Comparison of ENCODE assay signal across 8 cellular contexts in genomic region chr14:99562848-99563748, GRCh38. TPM values are rescaled to one million over a fixed set of nuclear protein-coding genes. Genes with fewer than 3 reads are reported as not detected.
A peak's percentile ranks its signal among the peaks of the same experiment; 100 is the strongest.
DNase-seq lines count a peak whose midpoint lies in the region; ATAC-seq and TF ChIP-seq lines count a peak whose summit lies in the region.

No MANE protein-coding gene starts in this region.

- H3K4me3 ChIP-seq in IMR-90 (ENCODE audit: insufficient read depth, low read depth, low read length) (no peak overlapping the region), heart left ventricle (no peak overlapping the region)

- H2BK15ac ChIP-seq in IMR-90 (ENCODE audit: low read depth, low read length) = no peak overlapping the region

- peak overlapping the region in 1 of 2 experiments; percentile 6; a peak in 1 of 4 replicates for H4K8ac ChIP-seq in IMR-90 (ENCODE audit: low read depth in 2 of 2, low read length in 2 of 2)

- intact Hi-C loops in IMR-90 (cut with micrococcal nuclease) = loop anchor here (1.0 kb wide), 1 partner anchor 42 kb away; no protein-coding TSS in a partner anchor
- intact Hi-C loops in heart left ventricle (cut with DNase I) = loop anchor here in 5 of 10 donors (2.0 to 5.0 kb wide), 4 partner anchors 36 to 64 kb away; partner anchors contain the start of gene CCDC85C (in 2 of the 5)

- H4K20me1 ChIP-seq in IMR-90 (ENCODE audit: insufficient read depth, low read length) = peaks cover 68% of the 10 kb centered on the region

- peaks cover 16% of the 10 kb centered on the region; the same call in 1 of the 2 replicates for H3K9me1 ChIP-seq in IMR-90 (ENCODE audit: insufficient read depth, low read length)

- H2BK20ac ChIP-seq in IMR-90 (ENCODE audit: low read depth, low read length) = no peak overlapping the region

- H2BK5ac ChIP-seq in IMR-90 (ENCODE audit: low read depth, low read length, poor library complexity, severe bottlenecking) = no peak overlapping the region

- dilution Hi-C loops in IMR-90 (cut with HindIII; ENCODE audit: low sequenced_read_pairs, unreplicated experiment) = no loop called here

- no peak overlapping the region for H4K91ac ChIP-seq in IMR-90 (ENCODE audit: insufficient read depth, low read depth, low read length)

- H4K5ac ChIP-seq in IMR-90 (ENCODE audit: low read depth, low read length) = no peak overlapping the region

- ATAC-seq in IMR-90 (ENCODE audit: low read depth) (peak; percentile 73), heart left ventricle (peak; percentile 73 to 83 (median 76)), HG03045 (IDR thresholded peaks at IDR 0.05; ENCODE audit: unreplicated experiment) (no peak)

- no peak overlapping the region for H3K18ac ChIP-seq in IMR-90 (ENCODE audit: low read depth, low read length)

- H3K4me2 ChIP-seq in IMR-90 (ENCODE audit: low read depth, low read length) = no peak overlapping the region; the same call in 1 of the 2 replicates

- H3K56ac ChIP-seq in IMR-90 (ENCODE audit: extremely low read depth, insufficient read depth, low read length) = no peak overlapping the region

- CTCF ChIA-PET in IMR-90 (lab: Yijun Ruan, JAX) = no interaction called here

- no peak overlapping the region for H2AK9ac ChIP-seq in IMR-90 (replicated peaks; ENCODE audit: low read depth, low read length, poor library complexity)

- POLR2A ChIA-PET in IMR-90 (lab: Charles Lee; ENCODE audit: unreplicated experiment) = no interaction called here

- DNase-seq in IMR-90 = peak; percentile 65
- peak; percentile 83 for DNase-seq in SW480 (ENCODE audit: low spot score)
- peak; percentile 76 to 91 (median 86) for DNase-seq in heart left ventricle
- peak; percentile 15 for DNase-seq in pulmonary artery endothelial cell (ENCODE audit: low read depth, low spot score)
- no peak for DNase-seq in D341Med (ENCODE audit: low spot score)
- DNase-seq in SKM-1 treated with dmso at 0.1 percent for 144 hours (lab: John Stamatoyannopoulos, UW; ENCODE audit: unreplicated experiment) = no peak
- no peak for DNase-seq in dedifferentiated amniotic fluid mesenchymal stem cell (ENCODE audit: extremely low spot score)

- H3K27ac ChIP-seq in IMR-90 (ENCODE audit: insufficient read depth, low read length) (no peak overlapping the region), heart left ventricle (peak overlapping the region in 9 of 12 donors; percentile 9 to 86 (median 71))

- TF ChIP-seq CTCF in IMR-90 (conservative IDR thresholded peaks at IDR 0.05; ENCODE audit: low read depth, low read length) (peak; percentile 49), heart left ventricle (IDR thresholded peaks at IDR 0.05) (peak in 11 of 12 donors; percentile 14 to 57 (median 45))

- peaks cover 33 to 92% of the 10 kb centered on the region in 2 experiments for H3K79me1 ChIP-seq in IMR-90 (ENCODE audit: low read depth in 1 of 2, low read length in 2 of 2)

- no TSS peak for BruUV-seq in IMR-90 (replicated peaks; lab: Mats Ljungman, UMichigan)

- H3K4me1 ChIP-seq in IMR-90 (ENCODE audit: control insufficient read depth, insufficient read depth, low read length) (peaks cover 35% of the 10 kb centered on the region), heart left ventricle (peaks cover 6 to 77% (median 53%) of the 10 kb centered on the region in 12 donors)

- TF ChIP-seq POLR2A in IMR-90 (IDR thresholded peaks at IDR 0.05; ENCODE audit: low read depth, low read length) (no peak), heart left ventricle (IDR thresholded peaks at IDR 0.05) (no peak)

- peak overlapping the region; percentile 54; the same call in 1 of the 2 replicates for H2AK5ac ChIP-seq in IMR-90 (ENCODE audit: low read depth, low read length)

- H3K4ac ChIP-seq in IMR-90 (ENCODE audit: low read depth, low read length) = peak overlapping the region; percentile 19

- H3K23ac ChIP-seq in IMR-90 (ENCODE audit: low read depth, low read length) = 0 out of 2 replicates have a peak overlapping the region, but pooled peaks have one; percentile 12

- no peaks in the 10 kb centered on the region for H3K27me3 ChIP-seq in IMR-90 (ENCODE audit: control insufficient read depth, insufficient read depth, low read length)
- no peaks in the 10 kb centered on the region for H3K27me3 ChIP-seq in heart left ventricle

- TF ChIP-seq RAD21 in IMR-90 (IDR thresholded peaks at IDR 0.05; ENCODE audit: low read length) = peak; percentile 58

- peak overlapping the region; percentile 29 for H2AFZ ChIP-seq in IMR-90 (replicated peaks; ENCODE audit: low read length, poor library complexity)

- H3K9me3 ChIP-seq in IMR-90 (ENCODE audit: control insufficient read depth, insufficient read depth, low read length) (no peaks in the 10 kb centered on the region), heart left ventricle (no peaks in the 10 kb centered on the region)

- no peaks in the 10 kb centered on the region for H3K36me3 ChIP-seq in IMR-90 (ENCODE audit: control insufficient read depth, insufficient read depth, low read length)
- no peaks in the 10 kb centered on the region for H3K36me3 ChIP-seq in heart left ventricle

- WGBS in IMR-90 (ENCODE audit: extremely low coverage in 2 of 2, insufficient read length in 1 of 2), 2 experiments = 28% methylated on average over 8 of the region's 23 CpGs; no CpG with 5 or more reads in 1 of the 2 experiments
- WGBS in heart left ventricle, 4 donors = 51 to 59% (median 55%) methylated on average over 22 to 23 of the region's 23 CpGs

- H3K14ac ChIP-seq in IMR-90 (replicated peaks; ENCODE audit: low read depth, low read length) = no peak overlapping the region

- in situ Hi-C loops in IMR-90 (cut with MboI; ENCODE audit: low sequenced_read_pairs) = no loop called here

- H3K9ac ChIP-seq in IMR-90 (ENCODE audit: low read depth, low read length) = no peak overlapping the region

- no peak overlapping the region for H2BK120ac ChIP-seq in IMR-90 (ENCODE audit: low read depth, low read length)

TF ChIP-seq in IMR-90, 13 proteins besides CTCF, POLR2A, EP300 and RAD21:
- no peak for TF ChIP-seq RCOR1 (IDR thresholded peaks at IDR 0.05; ENCODE audit: insufficient replicate concordance, low read length)
- TF ChIP-seq NFE2L2 (IDR thresholded peaks at IDR 0.05; ENCODE audit: low read depth, low read length) = no peak
- TF ChIP-seq, protein P1, sequence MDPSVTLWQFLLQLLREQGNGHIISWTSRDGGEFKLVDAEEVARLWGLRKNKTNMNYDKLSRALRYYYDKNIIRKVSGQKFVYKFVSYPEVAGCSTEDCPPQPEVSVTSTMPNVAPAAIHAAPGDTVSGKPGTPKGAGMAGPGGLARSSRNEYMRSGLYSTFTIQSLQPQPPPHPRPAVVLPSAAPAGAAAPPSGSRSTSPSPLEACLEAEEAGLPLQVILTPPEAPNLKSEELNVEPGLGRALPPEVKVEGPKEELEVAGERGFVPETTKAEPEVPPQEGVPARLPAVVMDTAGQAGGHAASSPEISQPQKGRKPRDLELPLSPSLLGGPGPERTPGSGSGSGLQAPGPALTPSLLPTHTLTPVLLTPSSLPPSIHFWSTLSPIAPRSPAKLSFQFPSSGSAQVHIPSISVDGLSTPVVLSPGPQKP (IDR thresholded peaks at IDR 0.05; ENCODE audit: borderline replicate concordance, low read depth, low read length) = no peak
- TF ChIP-seq CEBPB (IDR thresholded peaks at IDR 0.05; ENCODE audit: low read depth, low read length) = no peak
- no peak for TF ChIP-seq CHD1 (IDR thresholded peaks at IDR 0.05; ENCODE audit: low read depth, low read length)
- TF ChIP-seq MAFK (IDR thresholded peaks at IDR 0.05; ENCODE audit: low read depth, low read length) = no peak
- peak; percentile 55 for TF ChIP-seq SMC3 (IDR thresholded peaks at IDR 0.05; ENCODE audit: low read depth, low read length)
- peak; percentile 15; the same call in 1 of the 2 replicates for TF ChIP-seq MAZ (IDR thresholded peaks at IDR 0.05; ENCODE audit: borderline replicate concordance, low read depth, low read length)
- no peak for TF ChIP-seq MXI1 (IDR thresholded peaks at IDR 0.05; ENCODE audit: borderline replicate concordance, low read depth, low read length)
- TF ChIP-seq BHLHE40 (IDR thresholded peaks at IDR 0.05; ENCODE audit: low read depth, low read length) = no peak
- TF ChIP-seq RFX5 (IDR thresholded peaks at IDR 0.05; ENCODE audit: low read depth, low read length) = no peak
- TF ChIP-seq, protein P2, sequence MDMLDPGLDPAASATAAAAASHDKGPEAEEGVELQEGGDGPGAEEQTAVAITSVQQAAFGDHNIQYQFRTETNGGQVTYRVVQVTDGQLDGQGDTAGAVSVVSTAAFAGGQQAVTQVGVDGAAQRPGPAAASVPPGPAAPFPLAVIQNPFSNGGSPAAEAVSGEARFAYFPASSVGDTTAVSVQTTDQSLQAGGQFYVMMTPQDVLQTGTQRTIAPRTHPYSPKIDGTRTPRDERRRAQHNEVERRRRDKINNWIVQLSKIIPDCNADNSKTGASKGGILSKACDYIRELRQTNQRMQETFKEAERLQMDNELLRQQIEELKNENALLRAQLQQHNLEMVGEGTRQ (IDR thresholded peaks at IDR 0.05; ENCODE audit: low read depth, low read length) = no peak
- TF ChIP-seq FOS (IDR thresholded peaks at IDR 0.05; ENCODE audit: low read depth, low read length) = no peak

RNA-seq across cellular contexts. Expression of gene CCDC85C, which starts 40.9 kb away (rescaled TPM):
- total RNA-seq in IMR-90 (2012; rRNA removed) (13.9 and 16.0 TPM in 2 replicates), heart left ventricle (10 to 100 TPM; 22.5 to 45.4 (median 29.2) TPM), pulmonary artery endothelial cell (15.0 and 16.5 TPM in 2 replicates)
- polyA plus RNA-seq in IMR-90 (2012; rRNA removed) (19.0 and 22.2 TPM in 2 replicates), heart left ventricle (10 to 100 TPM; 29.7 to 43.5 TPM)
- polyA plus RNA-seq in IMR-90 (2012; cell fraction: cytosol; rRNA removed) = 10.9 and 15.5 TPM in 2 replicates
- 11.3 and 20.4 TPM in 2 replicates for polyA plus RNA-seq in IMR-90 (2012; cell fraction: nucleus; rRNA removed; ENCODE audit: low replicate concordance)

Comparison
In these comparisons a context has a peak if more than half of its experiments do, and no peak if none do; other contexts are left out.
1. DNase-seq: peak in IMR-90 (single experiment), SW480 (single experiment), heart left ventricle (5 of 5) and pulmonary artery endothelial cell (single experiment); none in D341Med (single experiment), SKM-1 treated with dmso at 0.1 percent for 144 hours (single experiment) and dedifferentiated amniotic fluid mesenchymal stem cell (single experiment).